Comparison of ENCODE assay signal across 25 cellular contexts in genomic region chr6:43829470-43829869, GRCh38.
"Had no signal": no experiment of that assay in that cellular context is flagged by ENCODE, and none has a peak within 500 bp of the region (broad histone marks: within the 10 kb centered on the region; RNA-seq: fewer than 3 reads in every experiment).

No MANE protein-coding gene starts in this region.

- H3K4me3 ChIP-seq: ascending aorta, cardiac muscle cell, MG63, Peyer's patch had no signal

- FAIRE-seq: TTC549 had no signal

- H3K27me3 ChIP-seq: ascending aorta, cardiac muscle cell, MG63, Peyer's patch had no signal

- ATAC-seq: activated CD8-positive, alpha-beta T cell treated with anti-CD3 and anti-CD28 coated beads for 36 hours; PC-3; Right ventricle myocardium inferior had no signal

- DNase-seq: activated CD4-positive, alpha-beta T cell treated with anti-CD3 and anti-CD28 coated beads, Interleukin-2, amount 10 ng/mL, durations not matched to agents 24 days and 14 days; activated CD4-positive, alpha-beta T cell treated with anti-CD3 and anti-CD28 coated beads, Interleukin-2, amount 50 U/mL, for 4 hours; activated CD8-positive, alpha-beta T cell treated with anti-CD3 and anti-CD28 coated beads for 36 hours; activated gamma-delta T cell; activated naive CD4-positive, alpha-beta T cell treated with Interleukin-2 at 50 U/mL for 16 hours; activated naive CD8-positive, alpha-beta T cell treated with anti-CD3 and anti-CD28 coated beads, Interleukin-2, amount 10 ng/mL, durations not matched to agents 7 days and 5 days; activated T-cell treated with anti-CD3 and anti-CD28 coated beads, Interleukin-2, amount 50 U/mL, for 1 hour; amygdala; IMR-90; Kasumi-1; KG1; MG63; NCI-H1048; NCI-H1694; NCI-H1930; NCI-H2081 treated with DMSO at 0.1 percent for 48 hours; PC-3; Peyer's patch; SIG-M5; T1000 had no signal

- H3K4me1 ChIP-seq: ascending aorta had no signal

- H3K27ac ChIP-seq: ascending aorta, cardiac muscle cell, Peyer's patch, RWPE1 had no signal

- H3K36me3 ChIP-seq: ascending aorta, cardiac muscle cell, MG63, Peyer's patch had no signal

- H3K9me3 ChIP-seq: ascending aorta, MG63, Peyer's patch had no signal
